Comparison of ENCODE assay signal across 13 cellular contexts in the genomic region with DNA sequence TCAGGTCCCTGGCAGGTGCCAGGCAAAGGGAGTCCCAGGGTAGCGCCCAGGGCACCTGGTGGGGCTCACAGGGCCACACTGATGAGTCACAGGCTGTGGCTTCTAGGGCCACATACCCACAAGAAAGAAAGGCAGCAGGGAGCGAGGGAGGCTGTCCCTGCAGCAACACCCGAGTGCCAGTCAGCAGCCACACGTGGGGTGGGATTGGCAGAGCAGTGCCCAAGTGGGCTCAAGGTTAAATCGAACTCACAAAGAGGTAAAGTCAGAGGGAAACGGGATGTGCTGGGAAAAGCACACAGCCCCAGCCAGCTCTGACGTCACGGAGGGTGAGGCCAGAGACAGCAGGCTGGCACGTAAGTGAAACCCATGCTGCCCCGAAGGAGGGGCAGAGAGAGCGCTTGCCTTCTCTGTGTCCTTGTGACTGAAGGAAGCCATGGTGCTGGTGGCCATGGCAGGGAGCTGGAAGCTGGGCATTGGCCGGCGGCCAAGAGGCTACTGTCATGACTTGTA. TPM values are rescaled to one million over a fixed set of nuclear protein-coding genes. Genes with fewer than 3 reads are reported as not detected.
A peak's percentile ranks its signal among the peaks of the same experiment; 100 is the strongest.
DNase-seq lines count a peak whose midpoint lies in the region; ATAC-seq and TF ChIP-seq lines count a peak whose summit lies in the region.
"Had no signal": no experiment of that assay in that cellular context is flagged by ENCODE, and none has a peak within 500 bp of the region (broad histone marks: within the 10 kb centered on the region; RNA-seq: fewer than 3 reads in every experiment).

No MANE protein-coding gene starts in this region.

- H3K36me3 Mint-ChIP-seq in GM23338 (ENCODE audit: low read depth), result no peaks in the 10 kb centered on the region

- no peaks in the 10 kb centered on the region for H4K20me1 ChIP-seq in GM23338 (replicated peaks; ENCODE audit: insufficient read depth)

- no peak overlapping the region for H3K27ac Mint-ChIP-seq in GM23338
- H3K27ac Mint-ChIP-seq: activated B cell treated with CpG ODN at 0.5 μM for 24 hours; CD4-positive, alpha-beta T cell; nephron had no signal

- H3K4me1 Mint-ChIP-seq in GM23338, result peaks cover 33% of the 10 kb centered on the region
- H3K4me1 Mint-ChIP-seq: activated B cell treated with CpG ODN at 0.5 μM for 24 hours had no signal

- H3K27ac ChIP-seq in dorsolateral prefrontal cortex (peak overlapping the region; percentile 30 to 100 (median 88)), GM23338 (ENCODE audit: low read depth) (no peak overlapping the region)

- H3K9me3 Mint-ChIP-seq in GM23338, result no peaks in the 10 kb centered on the region
- H3K9me3 Mint-ChIP-seq: activated B cell treated with CpG ODN at 0.5 μM for 24 hours; CD4-positive, alpha-beta T cell; nephron had no signal

- DNase-seq in Ammon's horn (ENCODE audit: low spot score) (peak; percentile 91), NCI-H2029 (lab: John Stamatoyannopoulos, UW) (peak; percentile 55), dorsolateral prefrontal cortex (peak; percentile 10 to 90 (median 81)), myocyte (ENCODE audit: low read depth) (peak; percentile 57), GM23338 (ENCODE audit: low spot score) (no peak)
- no peak for DNase-seq in activated effector memory CD4-positive, alpha-beta T cell treated with anti-CD3 and anti-CD28 coated beads, Interleukin-2, amount 50 U/mL, for 16 hours
- DNase-seq: activated B cell treated with CpG ODN at 0.5 μM for 24 hours; activated naive CD4-positive, alpha-beta T cell treated with anti-CD3 and anti-CD28 coated beads, Interleukin-2, amount 50 U/mL, for 16 hours; CD4-positive, alpha-beta T cell had no signal

- TF ChIP-seq CTCF in dorsolateral prefrontal cortex (IDR thresholded peaks at IDR 0.05 in 54 of 56, conservative IDR thresholded peaks at IDR 0.05 in 2 of 56; ENCODE audit: low read depth in 1 of 56, partially characterized antibody in 56 of 56), result peak in 1 of 56 donors; percentile 8
- no peak for TF ChIP-seq CTCF in GM23338 (conservative IDR thresholded peaks at IDR 0.05; ENCODE audit: low read depth in 2 of 2)

- H3K4me3 ChIP-seq in dorsolateral prefrontal cortex (peak overlapping the region in 20 of 59 donors; percentile 1 to 50 (median 10)), GM23338 (no peak overlapping the region)

- H3K9me2 ChIP-seq in GM23338 (ENCODE audit: insufficient read depth), result no peaks in the 10 kb centered on the region

- no peaks in the 10 kb centered on the region for H3F3A ChIP-seq in GM23338 (replicated peaks; ENCODE audit: low read depth)

- H3K36me3 ChIP-seq in GM23338 (ENCODE audit: insufficient read depth), result no peaks in the 10 kb centered on the region; the same call in 1 of the 2 replicates

- no peak overlapping the region for H3K4me3 Mint-ChIP-seq in GM23338
- H3K4me3 Mint-ChIP-seq: activated B cell treated with CpG ODN at 0.5 μM for 24 hours; CD4-positive, alpha-beta T cell; nephron had no signal

- H3K4me1 ChIP-seq in GM23338 (ENCODE audit: insufficient read depth), result peaks cover 15% of the 10 kb centered on the region; the same call in 1 of the 2 replicates

- ATAC-seq in GM23338 (no peak), HG03439 (IDR thresholded peaks at IDR 0.05; ENCODE audit: unreplicated experiment) (no peak), HG03378 (IDR thresholded peaks at IDR 0.05; ENCODE audit: unreplicated experiment) (no peak)

- no peaks in the 10 kb centered on the region for H3K79me2 ChIP-seq in GM23338 (replicated peaks; ENCODE audit: insufficient read depth)

- H3K27me3 Mint-ChIP-seq in GM23338 (ENCODE audit: insufficient read depth, low read depth, poor library complexity), result peaks cover 14% of the 10 kb centered on the region
- H3K27me3 Mint-ChIP-seq: activated B cell treated with CpG ODN at 0.5 μM for 24 hours; CD4-positive, alpha-beta T cell had no signal

- intact Hi-C loops in dorsolateral prefrontal cortex (cut with DNase I), result no loop called here

- peaks cover 0 to 7% (median 0%) of the 10 kb centered on the region in 45 donors for H3K27me3 ChIP-seq in dorsolateral prefrontal cortex
- no peaks in the 10 kb centered on the region for H3K27me3 ChIP-seq in GM23338 (ENCODE audit: insufficient read depth)

- no peak overlapping the region for H3K4me2 ChIP-seq in GM23338

- H2AFZ ChIP-seq in GM23338, result no peak overlapping the region

TF ChIP-seq in GM23338, 12 proteins besides CTCF, POLR2A, EP300 and RAD21 (continues in another document):
- no peak for TF ChIP-seq ZNF331 (CRISPR knock-in tag; IDR thresholded peaks at IDR 0.05; ENCODE audit: low read depth)
- no peak for TF ChIP-seq STAT1 (IDR thresholded peaks at IDR 0.05; ENCODE audit: unreplicated experiment)
- TF ChIP-seq ZNF462 (CRISPR knock-in tag; IDR thresholded peaks at IDR 0.05), result no peak
- no peak for TF ChIP-seq POLR2AphosphoS5 (IDR thresholded peaks at IDR 0.05; ENCODE audit: low read depth)
- TF ChIP-seq EZH2phosphoT487 (IDR thresholded peaks at IDR 0.05; ENCODE audit: unreplicated experiment), result no peak
- no peak for TF ChIP-seq EZH2 (IDR thresholded peaks at IDR 0.05; ENCODE audit: low read depth, unreplicated experiment)

RNA-seq across cellular contexts. Expression of gene FA2H, which starts 33.8 kb away (rescaled TPM):
- 100 to 1,000 TPM in 11 of 120 experiments, 10 to 100 TPM in 106, 1 to 10 TPM in 3; 7.4 to 185 (median 44.7) TPM for total RNA-seq in dorsolateral prefrontal cortex
- not detected in 2 replicates for total RNA-seq in myocyte
- polyA plus RNA-seq in myocyte (2012), result not detected
- total RNA-seq in GM23338 (2014; rRNA removed; shearing (Covaris generic)), result 5.7 and 6.3 TPM in 2 replicates
- 3.8 and 5.7 TPM in 2 replicates for polyA plus RNA-seq in GM23338 (2016; fragmentation: Nextera tagmentation; extraction: Ambion mirVana)
- total RNA-seq: CD4-positive, alpha-beta T cell; fibroblast of villous mesenchyme had no signal

RNA-seq across cellular contexts. Expression of gene MLKL, which starts 40.2 kb away (rescaled TPM):
- 10 to 100 TPM in 13 of 120 experiments, 1 to 10 TPM in 107; 1.3 to 18.4 (median 4.9) TPM for total RNA-seq in dorsolateral prefrontal cortex
- 0.57 and 1.4 TPM in 2 replicates for total RNA-seq in myocyte
- 1.2 TPM for polyA plus RNA-seq in myocyte (2012)
- total RNA-seq in GM23338 (2014; rRNA removed; shearing (Covaris generic)), result 7.5 and 9.7 TPM in 2 replicates
- polyA plus RNA-seq in GM23338 (2016; fragmentation: Nextera tagmentation; extraction: Ambion mirVana), result 5.1 and 6.2 TPM in 2 replicates

Comparison
In these comparisons a context has a peak if more than half of its experiments do, and no peak if none do; other contexts are left out.
1. DNase-seq: peak in Ammon's horn (single experiment), NCI-H2029 (single experiment), dorsolateral prefrontal cortex (10 of 10) and myocyte (single experiment); none in GM23338 (single experiment) and activated effector memory CD4-positive, alpha-beta T cell treated with anti-CD3 and anti-CD28 coated beads, Interleukin-2, amount 50 U/mL, for 16 hours (single experiment).